In genomic region chr20:35284267-35284991, GRCh38 we compare ENCODE assay signal across 1 cellular context.
A peak's percentile ranks its signal among the peaks of the same experiment; 100 is the strongest.
TF ChIP-seq lines count a peak whose summit lies in the region.

Gene EIF6 (minus strand): TSS chr20:35284772. CDS start chr20:35284487, 285 bp downstream.

TF ChIP-seq in HepG2, 621 proteins besides CTCF, POLR2A, EP300 and RAD21 (continued from another document and continues in another):
- TF ChIP-seq ATF1 (CRISPR knock-in tag; IDR thresholded peaks at IDR 0.05) (no peak), CCAR2 (optimal IDR thresholded peaks at IDR 0.05; ENCODE audit: low read depth, low read length) (no peak), HNF4G (IDR thresholded peaks at IDR 0.05; ENCODE audit: borderline replicate concordance, low read depth, low read length) (peak; percentile 93), HNF4G (CRISPR knock-in tag; IDR thresholded peaks at IDR 0.05; ENCODE audit: borderline replicate concordance, low read depth) (peak; percentile 91), ZC3H4 (CRISPR knock-in tag; IDR thresholded peaks at IDR 0.05; ENCODE audit: borderline replicate concordance) (peak; percentile 95; the same call in 1 of the 2 replicates), ZNF761 (CRISPR knock-in tag; conservative IDR thresholded peaks at IDR 0.05) (peak; percentile 89), ZNF605 (CRISPR knock-in tag; IDR thresholded peaks at IDR 0.05) (peak; percentile 98), ZXDC (CRISPR knock-in tag; IDR thresholded peaks at IDR 0.05) (peak; percentile 70; the same call in 1 of the 2 replicates), PRDM10 (CRISPR knock-in tag; IDR thresholded peaks at IDR 0.05; ENCODE audit: low read depth) (peak; percentile 35; the same call in 1 of the 2 replicates), RBFOX2 (IDR thresholded peaks at IDR 0.05; ENCODE audit: low read depth, low read length) (peak; percentile 93), ZNF674 (CRISPR knock-in tag; IDR thresholded peaks at IDR 0.05; ENCODE audit: low read depth) (no peak), CCDC6 (CRISPR knock-in tag; IDR thresholded peaks at IDR 0.05) (no peak; the same call in none of the 2 replicates), ZNF10 (CRISPR knock-in tag; IDR thresholded peaks at IDR 0.05; ENCODE audit: borderline replicate concordance, low read depth) (no peak; the same call in 1 of the 2 replicates), HOXD1 (CRISPR knock-in tag; IDR thresholded peaks at IDR 0.05) (no peak; the same call in 1 of the 2 replicates), FOSL1 (CRISPR knock-in tag; IDR thresholded peaks at IDR 0.05; ENCODE audit: borderline replicate concordance) (no peak), IKZF4 (CRISPR knock-in tag; IDR thresholded peaks at IDR 0.05; ENCODE audit: borderline replicate concordance, low read depth, not compliant biosample characterization) (peak; percentile 83), NRL (CRISPR knock-in tag; IDR thresholded peaks at IDR 0.05; ENCODE audit: borderline replicate concordance) (peak; percentile 53; the same call in 1 of the 2 replicates), ISX (CRISPR knock-in tag; conservative IDR thresholded peaks at IDR 0.05) (no peak), NFE2L1 (CRISPR knock-in tag; IDR thresholded peaks at IDR 0.05; ENCODE audit: borderline replicate concordance) (peak; percentile 75; the same call in 1 of the 2 replicates), NCOA1 (CRISPR knock-in tag; IDR thresholded peaks at IDR 0.05) (no peak; the same call in 1 of the 2 replicates), ZFP36L2 (CRISPR knock-in tag; IDR thresholded peaks at IDR 0.05) (peak; percentile 45; the same call in 1 of the 2 replicates), ZBTB4 (CRISPR knock-in tag; IDR thresholded peaks at IDR 0.05; ENCODE audit: borderline replicate concordance) (no peak), TRIM24 (CRISPR knock-in tag; IDR thresholded peaks at IDR 0.05) (no peak), ZNF160 (CRISPR knock-in tag; IDR thresholded peaks at IDR 0.05) (peak; percentile 63; the same call in 1 of the 2 replicates), SRSF9 (IDR thresholded peaks at IDR 0.05; ENCODE audit: borderline replicate concordance, insufficient read depth, low read depth, low read length, poor library complexity, severe bottlenecking) (no peak), SAFB2 (CRISPR knock-in tag; IDR thresholded peaks at IDR 0.05; ENCODE audit: borderline replicate concordance, low read depth) (0 out of 2 replicates have a peak, but pooled peaks have one; percentile 67), ADNP (CRISPR knock-in tag; IDR thresholded peaks at IDR 0.05) (no peak), GATAD2A (CRISPR knock-in tag; IDR thresholded peaks at IDR 0.05) (peak; percentile 62; the same call in 1 of the 2 replicates), ARID2 (CRISPR knock-in tag; IDR thresholded peaks at IDR 0.05; ENCODE audit: borderline replicate concordance) (no peak), KIAA2018 (CRISPR knock-in tag; IDR thresholded peaks at IDR 0.05; ENCODE audit: borderline replicate concordance) (peak; percentile 95; the same call in 1 of the 2 replicates), ZNF790 (CRISPR knock-in tag; IDR thresholded peaks at IDR 0.05; ENCODE audit: borderline replicate concordance) (peak; percentile 39; the same call in 1 of the 2 replicates), ZFP37 (CRISPR knock-in tag; IDR thresholded peaks at IDR 0.05; ENCODE audit: borderline replicate concordance) (no peak), YY1 (IDR thresholded peaks at IDR 0.05; ENCODE audit: insufficient read depth, insufficient replicate concordance, low read depth, low read length) (peak; percentile 84), IKZF1 (IDR thresholded peaks at IDR 0.05) (no peak), BCL6 (CRISPR knock-in tag; IDR thresholded peaks at IDR 0.05) (peak; percentile 69; the same call in 1 of the 2 replicates), ZNF207 (IDR thresholded peaks at IDR 0.05; ENCODE audit: borderline replicate concordance) (no peak)
- TF ChIP-seq, protein P1, sequence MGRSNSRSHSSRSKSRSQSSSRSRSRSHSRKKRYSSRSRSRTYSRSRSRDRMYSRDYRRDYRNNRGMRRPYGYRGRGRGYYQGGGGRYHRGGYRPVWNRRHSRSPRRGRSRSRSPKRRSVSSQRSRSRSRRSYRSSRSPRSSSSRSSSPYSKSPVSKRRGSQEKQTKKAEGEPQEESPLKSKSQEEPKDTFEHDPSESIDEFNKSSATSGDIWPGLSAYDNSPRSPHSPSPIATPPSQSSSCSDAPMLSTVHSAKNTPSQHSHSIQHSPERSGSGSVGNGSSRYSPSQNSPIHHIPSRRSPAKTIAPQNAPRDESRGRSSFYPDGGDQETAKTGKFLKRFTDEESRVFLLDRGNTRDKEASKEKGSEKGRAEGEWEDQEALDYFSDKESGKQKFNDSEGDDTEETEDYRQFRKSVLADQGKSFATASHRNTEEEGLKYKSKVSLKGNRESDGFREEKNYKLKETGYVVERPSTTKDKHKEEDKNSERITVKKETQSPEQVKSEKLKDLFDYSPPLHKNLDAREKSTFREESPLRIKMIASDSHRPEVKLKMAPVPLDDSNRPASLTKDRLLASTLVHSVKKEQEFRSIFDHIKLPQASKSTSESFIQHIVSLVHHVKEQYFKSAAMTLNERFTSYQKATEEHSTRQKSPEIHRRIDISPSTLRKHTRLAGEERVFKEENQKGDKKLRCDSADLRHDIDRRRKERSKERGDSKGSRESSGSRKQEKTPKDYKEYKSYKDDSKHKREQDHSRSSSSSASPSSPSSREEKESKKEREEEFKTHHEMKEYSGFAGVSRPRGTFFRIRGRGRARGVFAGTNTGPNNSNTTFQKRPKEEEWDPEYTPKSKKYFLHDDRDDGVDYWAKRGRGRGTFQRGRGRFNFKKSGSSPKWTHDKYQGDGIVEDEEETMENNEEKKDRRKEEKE (IDR thresholded peaks at IDR 0.05): no peak
- TF ChIP-seq, protein P2, sequence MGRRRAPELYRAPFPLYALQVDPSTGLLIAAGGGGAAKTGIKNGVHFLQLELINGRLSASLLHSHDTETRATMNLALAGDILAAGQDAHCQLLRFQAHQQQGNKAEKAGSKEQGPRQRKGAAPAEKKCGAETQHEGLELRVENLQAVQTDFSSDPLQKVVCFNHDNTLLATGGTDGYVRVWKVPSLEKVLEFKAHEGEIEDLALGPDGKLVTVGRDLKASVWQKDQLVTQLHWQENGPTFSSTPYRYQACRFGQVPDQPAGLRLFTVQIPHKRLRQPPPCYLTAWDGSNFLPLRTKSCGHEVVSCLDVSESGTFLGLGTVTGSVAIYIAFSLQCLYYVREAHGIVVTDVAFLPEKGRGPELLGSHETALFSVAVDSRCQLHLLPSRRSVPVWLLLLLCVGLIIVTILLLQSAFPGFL (CRISPR knock-in tag; IDR thresholded peaks at IDR 0.05): no peak
